ENCODE assay signal across 8 cellular contexts in the genomic region with DNA sequence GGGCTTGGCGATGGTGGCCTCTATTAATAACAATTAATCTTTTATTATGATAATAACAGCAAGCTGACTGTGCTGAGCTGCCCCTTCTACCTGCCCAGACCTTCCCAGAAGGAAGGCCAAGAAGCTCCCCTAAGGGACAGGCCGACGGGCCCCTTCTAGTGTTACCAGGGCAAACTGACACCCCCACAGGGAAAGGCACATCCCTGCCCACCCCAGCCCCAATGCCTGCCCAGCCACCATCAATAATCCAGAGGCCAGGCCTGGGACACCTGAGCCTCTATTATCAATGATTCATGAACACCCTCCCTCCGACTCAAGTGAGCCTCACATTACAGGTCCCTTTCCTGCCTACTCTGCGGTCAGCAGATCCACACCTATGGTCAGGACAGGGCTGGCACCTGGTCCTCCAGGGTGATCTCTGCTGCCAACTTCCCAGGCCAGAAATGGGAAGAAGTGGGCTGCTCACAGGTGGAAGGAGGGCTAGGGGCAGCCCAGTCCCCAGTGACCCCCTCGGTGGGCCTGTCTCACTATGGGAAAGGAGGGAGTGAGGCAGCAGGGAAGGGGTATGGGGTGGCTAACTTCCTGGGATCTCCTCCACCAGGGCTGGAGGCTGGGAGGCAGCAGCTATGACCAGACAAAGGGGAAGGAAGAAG. TPM values are rescaled to one million over a fixed set of nuclear protein-coding genes. Genes with fewer than 3 reads are reported as not detected.
DNase-seq lines count a peak whose midpoint lies in the region; ATAC-seq and TF ChIP-seq lines count a peak whose summit lies in the region.

No MANE protein-coding gene starts in this region.

- H3K27ac ChIP-seq in BLaER1 (peak overlapping the region; percentile 98), neural cell (ENCODE audit: low read length) (no peak overlapping the region)
- peak overlapping the region; percentile 95 for H3K27ac ChIP-seq in effector memory CD4-positive, alpha-beta T cell (ENCODE audit: insufficient read depth, low read length, poor library complexity, severe bottlenecking)

- H4K20me1 ChIP-seq in BLaER1 (peaks cover 26% of the 10 kb centered on the region), neural cell (ENCODE audit: insufficient read depth) (no peaks in the 10 kb centered on the region)

- no peak for TF ChIP-seq CTCF in neural cell (IDR thresholded peaks at IDR 0.05; ENCODE audit: poor library complexity, severe bottlenecking)

- H3K36me3 ChIP-seq in BLaER1 (peaks cover 19% of the 10 kb centered on the region), MG63 (peaks cover 7% of the 10 kb centered on the region), neural cell (ENCODE audit: insufficient read depth, low read length) (no peaks in the 10 kb centered on the region)
- H3K36me3 ChIP-seq in effector memory CD4-positive, alpha-beta T cell (ENCODE audit: control insufficient read depth, insufficient read depth, low read length), result peaks cover 14% of the 10 kb centered on the region

- H3K4me2 ChIP-seq in BLaER1 (peak overlapping the region; percentile 90), neural cell (ENCODE audit: low read length) (no peak overlapping the region)

- DNase-seq in MG63, result no peak
- no peak for DNase-seq in effector memory CD4-positive, alpha-beta T cell
- no peak for DNase-seq in NCI-H1694 (lab: John Stamatoyannopoulos, UW)
- DNase-seq in activated gamma-delta T cell (lab: John Stamatoyannopoulos, UW), result no peak

- ATAC-seq in GM18907 (IDR thresholded peaks at IDR 0.05; ENCODE audit: unreplicated experiment), result no peak
- no peak for ATAC-seq in GM19463 (IDR thresholded peaks at IDR 0.05; ENCODE audit: unreplicated experiment)

- no peak overlapping the region for H2AFZ ChIP-seq in neural cell (ENCODE audit: low read depth, low read length)

- H3K4me3 ChIP-seq in BLaER1, result peak overlapping the region; percentile 95
- peak overlapping the region; percentile 35 for H3K4me3 ChIP-seq in MG63
- peak overlapping the region; percentile 89 for H3K4me3 ChIP-seq in effector memory CD4-positive, alpha-beta T cell (ENCODE audit: insufficient read depth, low read depth, low read length, poor library complexity, severe bottlenecking)
- peak overlapping the region; percentile 96 for H3K4me3 ChIP-seq in neural cell (ENCODE audit: low read length)

- H3K9me3 ChIP-seq in BLaER1 (no peaks in the 10 kb centered on the region), MG63 (no peaks in the 10 kb centered on the region), neural cell (ENCODE audit: low read length) (no peaks in the 10 kb centered on the region)
- no peaks in the 10 kb centered on the region for H3K9me3 ChIP-seq in effector memory CD4-positive, alpha-beta T cell (ENCODE audit: control insufficient read depth, low read length)

- H3F3A ChIP-seq in neural cell (ENCODE audit: insufficient read depth, low read length, poor library complexity, severe bottlenecking), result no peaks in the 10 kb centered on the region

- no peak for TF ChIP-seq RAD21 in neural cell (conservative IDR thresholded peaks at IDR 0.05)

- H3K27me3 ChIP-seq in BLaER1, result no peaks in the 10 kb centered on the region
- H3K27me3 ChIP-seq in MG63, result no peaks in the 10 kb centered on the region
- no peaks in the 10 kb centered on the region for H3K27me3 ChIP-seq in effector memory CD4-positive, alpha-beta T cell (replicated peaks; ENCODE audit: control insufficient read depth, insufficient read depth, low read length, poor library complexity, severe bottlenecking)
- no peaks in the 10 kb centered on the region for H3K27me3 ChIP-seq in neural cell (ENCODE audit: insufficient read depth, low read depth, low read length)

- TF ChIP-seq EP300 in neural cell (conservative IDR thresholded peaks at IDR 0.05; ENCODE audit: poor library complexity, severe bottlenecking), result no peak

- H3K4me1 ChIP-seq in BLaER1, result peaks cover 87% of the 10 kb centered on the region
- peaks cover 53% of the 10 kb centered on the region for H3K4me1 ChIP-seq in effector memory CD4-positive, alpha-beta T cell (ENCODE audit: control insufficient read depth, insufficient read depth, low read length, poor library complexity, severe bottlenecking)

- H3K9me2 ChIP-seq in neural cell (ENCODE audit: insufficient read depth, low read length), result no peaks in the 10 kb centered on the region

- H3K79me2 ChIP-seq in neural cell (replicated peaks; ENCODE audit: insufficient read depth, low read length), result peaks cover 13% of the 10 kb centered on the region

- H3K9ac ChIP-seq in BLaER1 (peak overlapping the region; percentile 97), neural cell (ENCODE audit: low read length) (peak overlapping the region; percentile 90)

TF ChIP-seq in neural cell, 6 proteins besides CTCF, POLR2A, EP300 and RAD21:
- no peak for TF ChIP-seq MXI1 (conservative IDR thresholded peaks at IDR 0.05; ENCODE audit: poor library complexity, severe bottlenecking)
- TF ChIP-seq TAF1 (IDR thresholded peaks at IDR 0.05; ENCODE audit: low read depth), result no peak
- TF ChIP-seq SMC3 (conservative IDR thresholded peaks at IDR 0.05; ENCODE audit: poor library complexity), result no peak
- TF ChIP-seq EZH2 (IDR thresholded peaks at IDR 0.05; ENCODE audit: borderline replicate concordance, insufficient read depth, low read length, poor library complexity, severe bottlenecking), result no peak
- TF ChIP-seq POLR2AphosphoS5 (IDR thresholded peaks at IDR 0.05), result no peak
- TF ChIP-seq, protein P1, sequence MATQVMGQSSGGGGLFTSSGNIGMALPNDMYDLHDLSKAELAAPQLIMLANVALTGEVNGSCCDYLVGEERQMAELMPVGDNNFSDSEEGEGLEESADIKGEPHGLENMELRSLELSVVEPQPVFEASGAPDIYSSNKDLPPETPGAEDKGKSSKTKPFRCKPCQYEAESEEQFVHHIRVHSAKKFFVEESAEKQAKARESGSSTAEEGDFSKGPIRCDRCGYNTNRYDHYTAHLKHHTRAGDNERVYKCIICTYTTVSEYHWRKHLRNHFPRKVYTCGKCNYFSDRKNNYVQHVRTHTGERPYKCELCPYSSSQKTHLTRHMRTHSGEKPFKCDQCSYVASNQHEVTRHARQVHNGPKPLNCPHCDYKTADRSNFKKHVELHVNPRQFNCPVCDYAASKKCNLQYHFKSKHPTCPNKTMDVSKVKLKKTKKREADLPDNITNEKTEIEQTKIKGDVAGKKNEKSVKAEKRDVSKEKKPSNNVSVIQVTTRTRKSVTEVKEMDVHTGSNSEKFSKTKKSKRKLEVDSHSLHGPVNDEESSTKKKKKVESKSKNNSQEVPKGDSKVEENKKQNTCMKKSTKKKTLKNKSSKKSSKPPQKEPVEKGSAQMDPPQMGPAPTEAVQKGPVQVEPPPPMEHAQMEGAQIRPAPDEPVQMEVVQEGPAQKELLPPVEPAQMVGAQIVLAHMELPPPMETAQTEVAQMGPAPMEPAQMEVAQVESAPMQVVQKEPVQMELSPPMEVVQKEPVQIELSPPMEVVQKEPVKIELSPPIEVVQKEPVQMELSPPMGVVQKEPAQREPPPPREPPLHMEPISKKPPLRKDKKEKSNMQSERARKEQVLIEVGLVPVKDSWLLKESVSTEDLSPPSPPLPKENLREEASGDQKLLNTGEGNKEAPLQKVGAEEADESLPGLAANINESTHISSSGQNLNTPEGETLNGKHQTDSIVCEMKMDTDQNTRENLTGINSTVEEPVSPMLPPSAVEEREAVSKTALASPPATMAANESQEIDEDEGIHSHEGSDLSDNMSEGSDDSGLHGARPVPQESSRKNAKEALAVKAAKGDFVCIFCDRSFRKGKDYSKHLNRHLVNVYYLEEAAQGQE (IDR thresholded peaks at IDR 0.05; ENCODE audit: borderline replicate concordance), result no peak

RNA-seq across cellular contexts. Expression of a gene that starts 1.8 kb away (rescaled TPM):
- 37.4 and 100 TPM in 2 replicates for total RNA-seq in MG63 (2014; rRNA removed; shearing (Covaris generic); ENCODE audit: low replicate concordance)
- 58.5 and 61.7 TPM in 2 replicates for polyA plus RNA-seq in neural cell
- 49.4 and 53.4 TPM in 2 replicates for polyA minus RNA-seq in neural cell

RNA-seq across cellular contexts. Expression of a gene that starts 8.4 kb away (rescaled TPM):
- 7.9 and 16.2 TPM in 2 replicates for total RNA-seq in MG63 (2014; rRNA removed; shearing (Covaris generic); ENCODE audit: low replicate concordance)
- polyA plus RNA-seq in neural cell, result 1.1 and 1.6 TPM in 2 replicates
- polyA minus RNA-seq in neural cell, result 0.81 TPM in 1 of 2 replicates, not detected in the other

RNA-seq across cellular contexts. Expression of a gene that starts 11.7 kb away (rescaled TPM):
- total RNA-seq in MG63 (2014; rRNA removed; shearing (Covaris generic); ENCODE audit: low replicate concordance), result not detected in 2 replicates
- not detected in 2 replicates for polyA plus RNA-seq in neural cell
- not detected in 2 replicates for polyA minus RNA-seq in neural cell

RNA-seq across cellular contexts. Expression of a gene that starts 39.2 kb away (rescaled TPM):
- 33.7 and 34.0 TPM in 2 replicates for total RNA-seq in MG63 (2014; rRNA removed; shearing (Covaris generic); ENCODE audit: low replicate concordance)
- 66.0 and 66.7 TPM in 2 replicates for polyA plus RNA-seq in neural cell
- polyA minus RNA-seq in neural cell, result 64.7 and 72.1 TPM in 2 replicates

RNA-seq across cellular contexts. Expression of a gene that starts 41.3 kb away (rescaled TPM):
- 27.6 and 40.0 TPM in 2 replicates for total RNA-seq in MG63 (2014; rRNA removed; shearing (Covaris generic); ENCODE audit: low replicate concordance)
- 151 and 163 TPM in 2 replicates for polyA plus RNA-seq in neural cell
- 225 TPM in 2 replicates for polyA minus RNA-seq in neural cell

Comparison
In these comparisons a context has a peak if more than half of its experiments do, and no peak if none do; other contexts are left out.
1. H3K4me3 ChIP-seq: peak in every context shown above with its lines; median percentile 96 in neural cell; 95 in BLaER1; 89 in effector memory CD4-positive, alpha-beta T cell; 35 in MG63.